1 cellular context compared by ENCODE assay signal in genomic region chr6:144449911-144450690, GRCh38.
TF ChIP-seq lines count a peak whose summit lies in the region.

No MANE protein-coding gene starts in this region.

TF ChIP-seq in GM23338, 12 proteins besides CTCF, POLR2A, EP300 and RAD21:
- TF ChIP-seq EZH2 (IDR thresholded peaks at IDR 0.05; ENCODE audit: low read depth, unreplicated experiment) (no peak), ZNF114 (CRISPR knock-in tag; IDR thresholded peaks at IDR 0.05) (no peak)
TF ChIP-seq in GM23338: peak in this region for 0.
